ENCODE assay signal across 8 cellular contexts in the genomic region with DNA sequence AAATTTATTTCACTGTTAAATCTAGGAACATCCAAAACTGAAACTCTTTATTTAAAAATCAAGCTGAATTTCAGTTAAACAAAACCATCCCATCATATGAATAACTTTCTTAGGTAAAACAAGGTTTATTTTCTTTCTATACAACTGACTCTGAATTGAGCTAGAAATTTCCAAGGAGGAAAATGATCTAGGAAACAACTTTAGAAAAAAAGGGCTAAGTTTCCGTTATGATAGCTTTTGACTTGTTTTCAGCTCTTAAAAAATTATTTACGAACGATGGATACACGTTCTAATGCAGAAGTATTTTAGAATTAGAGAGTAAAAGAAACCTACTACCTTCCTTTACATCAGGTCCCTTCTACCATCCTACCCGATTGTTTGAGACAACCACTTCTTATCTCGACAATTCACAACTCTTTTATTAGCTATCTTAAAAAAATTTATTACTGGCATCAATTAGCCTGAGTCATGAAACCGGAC. TPM values are rescaled to one million over a fixed set of nuclear protein-coding genes. Genes with fewer than 3 reads are reported as not detected.
DNase-seq lines count a peak whose midpoint lies in the region; ATAC-seq and TF ChIP-seq lines count a peak whose summit lies in the region.

No MANE protein-coding gene starts in this region.

- no peaks in the 10 kb centered on the region for H3K36me3 ChIP-seq in cardiac muscle cell
- no peaks in the 10 kb centered on the region for H3K36me3 ChIP-seq in body of pancreas (replicated peaks in 1 of 2; ENCODE audit: insufficient read depth in 1 of 2, low read depth in 2 of 2)

- H3K27me3 ChIP-seq in cardiac muscle cell: no peaks in the 10 kb centered on the region
- no peaks in the 10 kb centered on the region for H3K27me3 ChIP-seq in body of pancreas

- H3K9me3 Mint-ChIP-seq in memory B cell: peaks cover 2% of the 10 kb centered on the region
- H3K9me3 Mint-ChIP-seq in type B pancreatic cell: no peaks in the 10 kb centered on the region

- H3K27ac ChIP-seq in cardiac muscle cell (peak overlapping the region; percentile 88), body of pancreas (peak overlapping the region in 3 of 4 donors; percentile 91 to 97 (median 96))

- 1 to 4% methylated on average over 7 of the region's 7 CpGs for WGBS in body of pancreas, 2 donors

- DNase-seq in cardiac muscle cell (ENCODE audit: low read depth in 1 of 2, low spot score in 1 of 2) (peak in 1 of 2 donors; percentile 3), Right ventricle myocardium inferior (ENCODE audit: missing footprints) (no peak), body of pancreas (no peak), memory B cell (ENCODE audit: low spot score in 2 of 2) (no peak), type B pancreatic cell (ENCODE audit: extremely low spot score, unreplicated experiment) (no peak), activated gamma-delta T cell treated with Interleukin-2 at 50 U/mL for 16 hours (no peak)

- no peak for TF ChIP-seq POLR2A in body of pancreas (IDR thresholded peaks at IDR 0.05)

- ATAC-seq in Right ventricle myocardium inferior (no peak), body of pancreas (no peak), memory B cell (ENCODE audit: low read depth) (no peak), GM19452 (IDR thresholded peaks at IDR 0.05; ENCODE audit: unreplicated experiment) (no peak), HG02973 (IDR thresholded peaks at IDR 0.05; ENCODE audit: unreplicated experiment) (no peak)

- no peak for TF ChIP-seq CTCF in cardiac muscle cell (IDR thresholded peaks at IDR 0.05; ENCODE audit: low read depth, low read length)
- TF ChIP-seq CTCF in body of pancreas (IDR thresholded peaks at IDR 0.05): no peak
- no peak for TF ChIP-seq CTCF in type B pancreatic cell (conservative IDR thresholded peaks at IDR 0.05)

- H3K4me3 Mint-ChIP-seq in memory B cell: peak overlapping the region; percentile 79
- peak overlapping the region; percentile 93 for H3K4me3 Mint-ChIP-seq in type B pancreatic cell

- intact Hi-C loops in Right ventricle myocardium inferior (cut with DNase I) (loop anchor here (5.0 kb wide), 2 partner anchors 129 to 411 kb away; no protein-coding TSS in a partner anchor), body of pancreas (cut with DNase I) (no loop called here)

- H3K27me3 Mint-ChIP-seq in memory B cell (peaks cover 10% of the 10 kb centered on the region), type B pancreatic cell (peaks cover 35% of the 10 kb centered on the region)

- H3K36me3 Mint-ChIP-seq in memory B cell: peaks cover 1% of the 10 kb centered on the region
- no peaks in the 10 kb centered on the region for H3K36me3 Mint-ChIP-seq in type B pancreatic cell

- H3K9me3 ChIP-seq in cardiac muscle cell (ENCODE audit: low read depth) (no peaks in the 10 kb centered on the region), body of pancreas (no peaks in the 10 kb centered on the region)

- H3K4me1 Mint-ChIP-seq in memory B cell (peaks cover 12% of the 10 kb centered on the region), type B pancreatic cell (ENCODE audit: unreplicated experiment) (peaks cover 7% of the 10 kb centered on the region)

- H3K4me1 ChIP-seq in cardiac muscle cell (ENCODE audit: low read depth): peaks cover 17% of the 10 kb centered on the region
- peaks cover 6% of the 10 kb centered on the region for H3K4me1 ChIP-seq in body of pancreas

- peak overlapping the region; percentile 99 for H3K4me3 ChIP-seq in cardiac muscle cell
- peak overlapping the region in 1 of 2 donors; percentile 75 for H3K4me3 ChIP-seq in body of pancreas

- H3K27ac Mint-ChIP-seq in memory B cell (peak overlapping the region; percentile 24), type B pancreatic cell (peak overlapping the region; percentile 80)

RNA-seq across cellular contexts. Expression of a gene that starts 1.8 kb away (rescaled TPM):
- total RNA-seq in cardiac muscle cell (51.6 and 92.4 TPM in 2 replicates), Right ventricle myocardium inferior (26.3 TPM), body of pancreas (10 to 100 TPM; 34.8 to 55.7 TPM), type B pancreatic cell (ENCODE audit: low replicate concordance) (66.9 and 87.1 TPM in 2 replicates)
- 9.5 and 13.5 TPM in 2 replicates for polyA plus RNA-seq in cardiac muscle cell
